Comparison of ENCODE assay signal across 1 cellular context in the genomic region with DNA sequence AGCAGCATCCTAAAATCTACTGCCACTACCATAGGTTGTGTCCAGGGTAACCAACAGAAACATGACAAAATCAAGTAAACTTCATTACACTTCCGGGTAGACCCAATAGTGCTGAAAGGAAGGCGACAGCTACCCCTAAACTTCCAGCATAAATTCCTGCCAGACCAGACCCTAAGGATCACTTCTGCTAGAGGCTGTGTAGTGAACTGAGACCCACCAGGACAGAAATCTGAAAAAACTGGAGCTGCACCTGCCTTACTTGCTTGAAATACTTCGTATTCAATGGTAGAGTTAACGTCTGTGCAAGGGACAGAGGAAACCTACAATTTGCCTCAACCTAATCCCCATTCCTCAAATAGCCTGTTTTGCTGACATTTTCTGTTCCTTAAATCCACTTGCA.
A peak's percentile ranks its signal among the peaks of the same experiment; 100 is the strongest.
TF ChIP-seq lines count a peak whose summit lies in the region.

No MANE protein-coding gene starts in this region.

TF ChIP-seq in H1, 55 proteins besides CTCF, POLR2A, EP300 and RAD21:
- TF ChIP-seq POLR2AphosphoS5 (IDR thresholded peaks at IDR 0.05; ENCODE audit: low read depth, low read length) (peak; percentile 85; the same call in 1 of the 2 replicates), SIRT6 (IDR thresholded peaks at IDR 0.05; ENCODE audit: low read length) (no peak), CEBPB (IDR thresholded peaks at IDR 0.05; ENCODE audit: low read depth, low read length) (no peak), SP1 (IDR thresholded peaks at IDR 0.05; ENCODE audit: low read depth, low read length) (no peak)
